1 cellular context compared by ENCODE assay signal in the genomic region with DNA sequence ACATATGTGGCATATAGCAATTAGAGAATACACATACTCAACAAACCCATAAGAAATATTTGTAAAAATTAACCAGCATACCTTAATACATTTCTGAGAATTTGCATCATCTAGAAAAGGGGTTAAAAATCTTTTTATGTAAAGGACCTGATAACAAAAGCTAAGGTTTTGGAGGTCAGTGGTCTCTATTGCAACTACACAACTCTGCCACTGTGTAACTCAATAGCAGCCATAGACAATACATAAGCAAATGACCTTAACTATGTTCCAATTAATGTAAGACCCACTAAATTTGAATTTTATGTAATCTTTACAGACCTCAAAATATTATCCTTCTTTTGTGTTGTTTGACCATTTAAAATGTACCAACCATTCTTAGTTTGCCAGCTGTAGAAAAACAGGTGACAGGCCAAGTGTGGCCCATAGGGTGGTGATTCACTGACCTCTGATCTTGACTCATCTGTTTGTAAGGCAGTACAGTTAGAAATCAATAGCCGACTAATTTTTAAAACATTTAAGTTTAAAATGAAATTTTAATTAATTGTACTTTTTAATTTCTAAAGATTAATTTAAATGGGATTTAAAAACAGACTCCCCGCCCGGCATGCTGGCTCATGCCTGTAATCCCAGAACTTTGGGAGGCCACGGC.
A peak's percentile ranks its signal among the peaks of the same experiment; 100 is the strongest.
TF ChIP-seq lines count a peak whose summit lies in the region.

No MANE protein-coding gene starts in this region.

TF ChIP-seq in HepG2, 621 proteins besides CTCF, POLR2A, EP300 and RAD21 (continued from another document):
- TF ChIP-seq, protein P1, sequence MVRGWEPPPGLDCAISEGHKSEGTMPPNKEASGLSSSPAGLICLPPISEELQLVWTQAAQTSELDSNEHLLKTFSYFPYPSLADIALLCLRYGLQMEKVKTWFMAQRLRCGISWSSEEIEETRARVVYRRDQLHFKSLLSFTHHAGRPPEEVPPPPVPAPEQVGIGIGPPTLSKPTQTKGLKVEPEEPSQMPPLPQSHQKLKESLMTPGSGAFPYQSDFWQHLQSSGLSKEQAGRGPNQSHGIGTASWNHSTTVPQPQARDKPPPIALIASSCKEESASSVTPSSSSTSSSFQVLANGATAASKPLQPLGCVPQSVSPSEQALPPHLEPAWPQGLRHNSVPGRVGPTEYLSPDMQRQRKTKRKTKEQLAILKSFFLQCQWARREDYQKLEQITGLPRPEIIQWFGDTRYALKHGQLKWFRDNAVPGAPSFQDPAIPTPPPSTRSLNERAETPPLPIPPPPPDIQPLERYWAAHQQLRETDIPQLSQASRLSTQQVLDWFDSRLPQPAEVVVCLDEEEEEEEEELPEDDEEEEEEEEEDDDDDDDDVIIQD (CRISPR knock-in tag; IDR thresholded peaks at IDR 0.05; ENCODE audit: low read depth) = peak; percentile 36; the same call in 1 of the 2 replicates
- peak; percentile 21 to 95; a peak in 3 of 4 replicates for TF ChIP-seq NR2F1 (CRISPR knock-in tag; IDR thresholded peaks at IDR 0.05)
- TF ChIP-seq CREB1 (IDR thresholded peaks at IDR 0.05) = no peak
- TF ChIP-seq CREB1 (CRISPR knock-in tag; IDR thresholded peaks at IDR 0.05) = peak; percentile 12; the same call in 1 of the 2 replicates
- peak; percentile 92 for TF ChIP-seq FOSL2 (CRISPR knock-in tag; IDR thresholded peaks at IDR 0.05)
- TF ChIP-seq NR2F6 (IDR thresholded peaks at IDR 0.05) = peak; percentile 37; the same call in 1 of the 2 replicates
- peak; percentile 41; the same call in 1 of the 2 replicates for TF ChIP-seq NR2F6 (CRISPR knock-in tag; IDR thresholded peaks at IDR 0.05)
- TF ChIP-seq FOSL1 (CRISPR knock-in tag; IDR thresholded peaks at IDR 0.05; ENCODE audit: borderline replicate concordance) = 0 out of 2 replicates have a peak, but pooled peaks have one; percentile 40
- peak; percentile 47 for TF ChIP-seq SAP130 (CRISPR knock-in tag; IDR thresholded peaks at IDR 0.05; ENCODE audit: low read depth)
- TF ChIP-seq REXO4 (CRISPR knock-in tag; IDR thresholded peaks at IDR 0.05; ENCODE audit: borderline replicate concordance) = no peak
- no peak for TF ChIP-seq ZNF816 (CRISPR knock-in tag; IDR thresholded peaks at IDR 0.05; ENCODE audit: borderline replicate concordance)
- peak; percentile 15; the same call in 1 of the 2 replicates for TF ChIP-seq HMG20A (CRISPR knock-in tag; IDR thresholded peaks at IDR 0.05; ENCODE audit: borderline replicate concordance)
- 0 out of 2 replicates have a peak, but pooled peaks have one; percentile 14 for TF ChIP-seq SOX5 (CRISPR knock-in tag; IDR thresholded peaks at IDR 0.05; ENCODE audit: borderline replicate concordance)
- 0 out of 2 replicates have a peak, but pooled peaks have one; percentile 25 for TF ChIP-seq MIXL1 (CRISPR knock-in tag; IDR thresholded peaks at IDR 0.05)
- TF ChIP-seq, protein P2, sequence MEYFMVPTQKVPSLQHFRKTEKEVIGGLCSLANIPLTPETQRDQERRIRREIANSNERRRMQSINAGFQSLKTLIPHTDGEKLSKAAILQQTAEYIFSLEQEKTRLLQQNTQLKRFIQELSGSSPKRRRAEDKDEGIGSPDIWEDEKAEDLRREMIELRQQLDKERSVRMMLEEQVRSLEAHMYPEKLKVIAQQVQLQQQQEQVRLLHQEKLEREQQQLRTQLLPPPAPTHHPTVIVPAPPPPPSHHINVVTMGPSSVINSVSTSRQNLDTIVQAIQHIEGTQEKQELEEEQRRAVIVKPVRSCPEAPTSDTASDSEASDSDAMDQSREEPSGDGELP (IDR thresholded peaks at IDR 0.05; ENCODE audit: borderline replicate concordance, low read depth) = peak; percentile 70; the same call in 1 of the 2 replicates
- TF ChIP-seq RXRB (CRISPR knock-in tag; IDR thresholded peaks at IDR 0.05; ENCODE audit: borderline replicate concordance) = peak; percentile 37; the same call in 1 of the 2 replicates
- TF ChIP-seq HNF4G (IDR thresholded peaks at IDR 0.05; ENCODE audit: borderline replicate concordance, low read depth, low read length) = 0 out of 2 replicates have a peak, but pooled peaks have one; percentile 28
- no peak for TF ChIP-seq HNF4G (CRISPR knock-in tag; IDR thresholded peaks at IDR 0.05; ENCODE audit: borderline replicate concordance, low read depth)
- TF ChIP-seq PPARG (CRISPR knock-in tag; conservative IDR thresholded peaks at IDR 0.05) = 0 out of 2 replicates have a peak, but pooled peaks have one; percentile 37
- TF ChIP-seq, protein P3, sequence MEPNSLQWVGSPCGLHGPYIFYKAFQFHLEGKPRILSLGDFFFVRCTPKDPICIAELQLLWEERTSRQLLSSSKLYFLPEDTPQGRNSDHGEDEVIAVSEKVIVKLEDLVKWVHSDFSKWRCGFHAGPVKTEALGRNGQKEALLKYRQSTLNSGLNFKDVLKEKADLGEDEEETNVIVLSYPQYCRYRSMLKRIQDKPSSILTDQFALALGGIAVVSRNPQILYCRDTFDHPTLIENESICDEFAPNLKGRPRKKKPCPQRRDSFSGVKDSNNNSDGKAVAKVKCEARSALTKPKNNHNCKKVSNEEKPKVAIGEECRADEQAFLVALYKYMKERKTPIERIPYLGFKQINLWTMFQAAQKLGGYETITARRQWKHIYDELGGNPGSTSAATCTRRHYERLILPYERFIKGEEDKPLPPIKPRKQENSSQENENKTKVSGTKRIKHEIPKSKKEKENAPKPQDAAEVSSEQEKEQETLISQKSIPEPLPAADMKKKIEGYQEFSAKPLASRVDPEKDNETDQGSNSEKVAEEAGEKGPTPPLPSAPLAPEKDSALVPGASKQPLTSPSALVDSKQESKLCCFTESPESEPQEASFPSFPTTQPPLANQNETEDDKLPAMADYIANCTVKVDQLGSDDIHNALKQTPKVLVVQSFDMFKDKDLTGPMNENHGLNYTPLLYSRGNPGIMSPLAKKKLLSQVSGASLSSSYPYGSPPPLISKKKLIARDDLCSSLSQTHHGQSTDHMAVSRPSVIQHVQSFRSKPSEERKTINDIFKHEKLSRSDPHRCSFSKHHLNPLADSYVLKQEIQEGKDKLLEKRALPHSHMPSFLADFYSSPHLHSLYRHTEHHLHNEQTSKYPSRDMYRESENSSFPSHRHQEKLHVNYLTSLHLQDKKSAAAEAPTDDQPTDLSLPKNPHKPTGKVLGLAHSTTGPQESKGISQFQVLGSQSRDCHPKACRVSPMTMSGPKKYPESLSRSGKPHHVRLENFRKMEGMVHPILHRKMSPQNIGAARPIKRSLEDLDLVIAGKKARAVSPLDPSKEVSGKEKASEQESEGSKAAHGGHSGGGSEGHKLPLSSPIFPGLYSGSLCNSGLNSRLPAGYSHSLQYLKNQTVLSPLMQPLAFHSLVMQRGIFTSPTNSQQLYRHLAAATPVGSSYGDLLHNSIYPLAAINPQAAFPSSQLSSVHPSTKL (CRISPR knock-in tag; IDR thresholded peaks at IDR 0.05) = peak; percentile 73
- peak; percentile 38; the same call in 1 of the 2 replicates for TF ChIP-seq GATAD2A (CRISPR knock-in tag; IDR thresholded peaks at IDR 0.05)
- TF ChIP-seq RARA (CRISPR knock-in tag; IDR thresholded peaks at IDR 0.05) = 0 out of 2 replicates have a peak, but pooled peaks have one; percentile 32
- no peak for TF ChIP-seq ZNF713 (CRISPR knock-in tag; IDR thresholded peaks at IDR 0.05)
